ENCODE assay signal across 18 cellular contexts in genomic region chr5:108101816-108102215, GRCh38.
DNase-seq lines count a peak whose midpoint lies in the region; ATAC-seq and TF ChIP-seq lines count a peak whose summit lies in the region.
"Had no signal": no experiment of that assay in that cellular context is flagged by ENCODE, and none has a peak within 500 bp of the region (broad histone marks: within the 10 kb centered on the region; RNA-seq: fewer than 3 reads in every experiment).

No MANE protein-coding gene starts in this region.

- H3K27me3 Mint-ChIP-seq in endodermal cell (ENCODE audit: insufficient read depth): no peaks in the 10 kb centered on the region

- H3K9ac ChIP-seq in endodermal cell (ENCODE audit: extremely low read depth, low read length, poor library complexity, severe bottlenecking): no peak overlapping the region
- H3K9ac ChIP-seq: BLaER1 had no signal

- no peak overlapping the region for H3K4me3 Mint-ChIP-seq in endodermal cell

- H3K36me3 ChIP-seq in right atrium auricular region (no peaks in the 10 kb centered on the region), endodermal cell (ENCODE audit: control insufficient read depth, insufficient read depth, low read length) (no peaks in the 10 kb centered on the region)
- H3K36me3 ChIP-seq: BLaER1, SJSA1 had no signal

- ATAC-seq in Right ventricle myocardium inferior (peak; percentile 46), foreskin keratinocyte (no peak)

- no peak for DNase-seq in Right ventricle myocardium inferior (ENCODE audit: missing footprints)
- no peak for DNase-seq in right atrium auricular region (ENCODE audit: low spot score)
- peak; percentile 54 for DNase-seq in endodermal cell
- peak; percentile 18 for DNase-seq in midbrain (lab: John Stamatoyannopoulos, UW)
- DNase-seq in T-helper 2 cell: no peak
- no peak for DNase-seq in H4 (ENCODE audit: low spot score)
- DNase-seq in UCSD-AML1 (lab: John Stamatoyannopoulos, UW; ENCODE audit: unreplicated experiment): no peak
- no peak for DNase-seq in foreskin keratinocyte
- DNase-seq: DMS 273 treated with DMSO at 0.1 percent for 48 hours; HCEC 1CT; NCI-H2227 treated with DMSO at 0.1 percent for 48 hours; NCI-H526 treated with DMSO at 0.1 percent for 48 hours; NK-92 treated with Interleukin-12 subunit alpha and Interleukin-12 subunit beta, amount 100 ng/mL, for 24 hours; OCI-M1; RPMI8226 had no signal

- peaks cover 4% of the 10 kb centered on the region for H3K36me3 Mint-ChIP-seq in endodermal cell (ENCODE audit: low read depth)

- H3K4me1 ChIP-seq in right atrium auricular region (peaks cover 0 to 12% of the 10 kb centered on the region in 2 donors), endodermal cell (ENCODE audit: control insufficient read depth, insufficient read depth, low read length) (no peaks in the 10 kb centered on the region), foreskin keratinocyte (no peaks in the 10 kb centered on the region)
- H3K4me1 ChIP-seq: BLaER1, SJSA1 had no signal

- intact Hi-C loops in Right ventricle myocardium inferior (cut with DNase I): no loop called here

- H3K27me3 ChIP-seq in right atrium auricular region (no peaks in the 10 kb centered on the region), endodermal cell (ENCODE audit: control insufficient read depth, insufficient read depth, low read length, poor library complexity, severe bottlenecking) (no peaks in the 10 kb centered on the region), foreskin keratinocyte (no peaks in the 10 kb centered on the region)
- H3K27me3 ChIP-seq: BLaER1, SJSA1 had no signal

- H3K27ac ChIP-seq in right atrium auricular region: no peak overlapping the region
- no peak overlapping the region for H3K27ac ChIP-seq in endodermal cell (ENCODE audit: low read depth, low read length)
- H3K27ac ChIP-seq in foreskin keratinocyte: no peak overlapping the region
- H3K27ac ChIP-seq: 22Rv1, BLaER1, SJSA1 had no signal

- peaks cover 3% of the 10 kb centered on the region for H3K4me1 Mint-ChIP-seq in endodermal cell

- H3K4me3 ChIP-seq in right atrium auricular region: no peak overlapping the region
- no peak overlapping the region for H3K4me3 ChIP-seq in endodermal cell (ENCODE audit: low read length)
- H3K4me3 ChIP-seq: BLaER1, SJSA1 had no signal

- WGBS in endodermal cell (ENCODE audit: insufficient coverage in 1 of 2, insufficient read length in 1 of 2), 2 experiments: 86 to 87% methylated on average over 3 of the region's 3 CpGs

- H3K9me3 Mint-ChIP-seq in endodermal cell: no peaks in the 10 kb centered on the region

- TF ChIP-seq CTCF in right atrium auricular region (IDR thresholded peaks at IDR 0.05) (no peak), endodermal cell (conservative IDR thresholded peaks at IDR 0.05) (no peak), foreskin keratinocyte (conservative IDR thresholded peaks at IDR 0.05) (no peak)

- no peaks in the 10 kb centered on the region for H3K9me3 ChIP-seq in right atrium auricular region
- peaks cover 5% of the 10 kb centered on the region for H3K9me3 ChIP-seq in endodermal cell (ENCODE audit: control insufficient read depth, low read length)
- H3K9me3 ChIP-seq: BLaER1, SJSA1 had no signal

- peak overlapping the region; percentile 91 for H3K27ac Mint-ChIP-seq in endodermal cell

Comparison
In these comparisons a context has a peak if more than half of its experiments do, and no peak if none do; other contexts are left out.
1. DNase-seq: peak in endodermal cell (single experiment) and midbrain (single experiment); none in Right ventricle myocardium inferior (single experiment), right atrium auricular region (single experiment), T-helper 2 cell (0 of 5), H4 (single experiment), UCSD-AML1 (single experiment) and foreskin keratinocyte (0 of 2).